Comparison of ENCODE assay signal across 33 cellular contexts in genomic region chr10:1610986-1611770, GRCh38.
"Had no signal": no experiment of that assay in that cellular context is flagged by ENCODE, and none has a peak within 500 bp of the region (broad histone marks: within the 10 kb centered on the region; RNA-seq: fewer than 3 reads in every experiment).

No MANE protein-coding gene starts in this region.

- H3K9me3 ChIP-seq: body of pancreas, breast epithelium, Peyer's patch, SJSA1, SK-N-SH had no signal

- DNase-seq: activated B cell treated with CpG ODN at 0.5 μM for 24 hours; activated CD4-positive, alpha-beta memory T cell treated with anti-CD3 and anti-CD28 coated beads for 36 hours; activated CD4-positive, alpha-beta T cell treated with anti-CD3 and anti-CD28 coated beads for 4 hours; activated CD4-positive, alpha-beta T cell treated with anti-CD3 and anti-CD28 coated beads, Interleukin-2, amount 50 U/mL, for 1 hour; activated CD4-positive, CD25-positive, alpha-beta regulatory T cell treated with anti-CD3 and anti-CD28 coated beads, Interleukin-2, amount 50 U/mL, for 72 hours; activated gamma-delta T cell; activated naive CD4-positive, alpha-beta T cell treated with Interleukin-2 at 50 U/mL for 16 hours; activated naive CD8-positive, alpha-beta T cell treated with anti-CD3 and anti-CD28 coated beads, Interleukin-2, amount 10 ng/mL, durations not matched to agents 7 days and 5 days; activated T-cell treated with anti-CD3 and anti-CD28 coated beads, Interleukin-2, amount 50 U/mL, for 1 hour; amygdala; body of pancreas; caudate nucleus; Karpas-422; KBM-7; NCI-H1105; NCI-H1417 treated with DMSO at 0.1 percent for 48 hours; NCI-H2029; NCI-H345; NCI-H526; NCI-H748 treated with DMSO at 0.1 percent for 48 hours; NK-92 treated with Interleukin-12 subunit alpha and Interleukin-12 subunit beta, amount 100 ng/mL, for 24 hours; PC-3; Peyer's patch; RPMI8226; SHP77 treated with DMSO at 0.1 percent for 48 hours; SK-N-SH had no signal

- H3K9ac ChIP-seq: SK-N-SH had no signal

- H3K27ac Mint-ChIP-seq: activated B cell treated with CpG ODN at 0.5 μM for 24 hours; activated CD4-positive, alpha-beta memory T cell treated with anti-CD3 and anti-CD28 coated beads for 36 hours; activated naive CD4-positive, alpha-beta T cell treated with anti-CD3 and anti-CD28 coated beads, Interleukin-2, amount 50 U/mL, for 24 hours; activated naive CD8-positive, alpha-beta T cell treated with anti-CD3 and anti-CD28 coated beads, Interleukin-2, amount 10 ng/mL, durations not matched to agents 7 days and 5 days; activated T-helper 2 cell treated with anti-CD3 and anti-CD28 coated beads, Interferon-gamma antibody, Interleukin-2, Interleukin-4, amounts not matched to agents 10 μg/mL and 5 μg/mL and 100 μg/mL, durations not matched to agents 14 hours and 24 hours and 36 hours; IgD-negative memory B cell; T-helper 1 cell treated with Interleukin-12 subunit alpha and Interleukin-12 subunit beta and Interleukin-4 antibody, amounts not matched to agents 30 μg/mL and 1 μg/mL, for 36 hours; T-helper 2 cell treated with Interferon-gamma antibody and Interleukin-4, amounts not matched to agents 5 μg/mL and 100 μg/mL, for 36 hours had no signal

- H3K4me1 ChIP-seq: body of pancreas, breast epithelium, Peyer's patch, SJSA1 had no signal

- H3K9me3 Mint-ChIP-seq: activated B cell treated with CpG ODN at 0.5 μM for 24 hours; activated CD4-positive, alpha-beta memory T cell treated with anti-CD3 and anti-CD28 coated beads for 36 hours; activated naive CD4-positive, alpha-beta T cell treated with anti-CD3 and anti-CD28 coated beads, Interleukin-2, amount 50 U/mL, for 24 hours; activated naive CD8-positive, alpha-beta T cell treated with anti-CD3 and anti-CD28 coated beads, Interleukin-2, amount 10 ng/mL, durations not matched to agents 7 days and 5 days; activated T-helper 2 cell treated with anti-CD3 and anti-CD28 coated beads, Interferon-gamma antibody, Interleukin-2, Interleukin-4, amounts not matched to agents 10 μg/mL and 5 μg/mL and 100 μg/mL, durations not matched to agents 14 hours and 24 hours and 36 hours; IgD-negative memory B cell; T-helper 1 cell treated with Interleukin-12 subunit alpha and Interleukin-12 subunit beta and Interleukin-4 antibody, amounts not matched to agents 30 μg/mL and 1 μg/mL, for 36 hours; T-helper 2 cell treated with Interferon-gamma antibody and Interleukin-4, amounts not matched to agents 5 μg/mL and 100 μg/mL, for 36 hours had no signal

- H3K27ac ChIP-seq: body of pancreas, breast epithelium, Peyer's patch, SJSA1 had no signal

- H3K36me3 Mint-ChIP-seq: activated CD4-positive, alpha-beta memory T cell treated with anti-CD3 and anti-CD28 coated beads for 36 hours; activated naive CD4-positive, alpha-beta T cell treated with anti-CD3 and anti-CD28 coated beads, Interleukin-2, amount 50 U/mL, for 24 hours; activated naive CD8-positive, alpha-beta T cell treated with anti-CD3 and anti-CD28 coated beads, Interleukin-2, amount 10 ng/mL, durations not matched to agents 7 days and 5 days had no signal

- H3K27me3 ChIP-seq: Peyer's patch had no signal

- H3K4me3 Mint-ChIP-seq: activated B cell treated with CpG ODN at 0.5 μM for 24 hours; activated CD4-positive, alpha-beta memory T cell treated with anti-CD3 and anti-CD28 coated beads for 36 hours; activated naive CD4-positive, alpha-beta T cell treated with anti-CD3 and anti-CD28 coated beads, Interleukin-2, amount 50 U/mL, for 24 hours; activated naive CD8-positive, alpha-beta T cell treated with anti-CD3 and anti-CD28 coated beads, Interleukin-2, amount 10 ng/mL, durations not matched to agents 7 days and 5 days; T-helper 1 cell treated with Interleukin-12 subunit alpha and Interleukin-12 subunit beta and Interleukin-4 antibody, amounts not matched to agents 30 μg/mL and 1 μg/mL, for 36 hours; T-helper 2 cell treated with Interferon-gamma antibody and Interleukin-4, amounts not matched to agents 5 μg/mL and 100 μg/mL, for 36 hours had no signal

- H3K4me2 ChIP-seq: SK-N-SH had no signal

- ATAC-seq: body of pancreas, PC-3 had no signal

- H3K4me1 Mint-ChIP-seq: activated naive CD8-positive, alpha-beta T cell treated with anti-CD3 and anti-CD28 coated beads, Interleukin-2, amount 10 ng/mL, durations not matched to agents 7 days and 5 days had no signal
